Comparison of ENCODE assay signal across 1 cellular context in genomic region chr12:57846285-57846576, GRCh38.
TF ChIP-seq lines count a peak whose summit lies in the region.

No MANE protein-coding gene starts in this region.

TF ChIP-seq in GM12878, 131 proteins besides CTCF, POLR2A, EP300 and RAD21 (continued from another document):
- TF ChIP-seq ATF2 (IDR thresholded peaks at IDR 0.05; ENCODE audit: low read length), result no peak
- 0 out of 2 replicates have a peak, but pooled peaks have one; percentile 0 for TF ChIP-seq CHD2 (IDR thresholded peaks at IDR 0.05; ENCODE audit: borderline replicate concordance, low read depth, low read length)
- no peak for TF ChIP-seq TCF7 (IDR thresholded peaks at IDR 0.05; ENCODE audit: borderline replicate concordance)
- peak; percentile 43 for TF ChIP-seq IKZF1 (conservative IDR thresholded peaks at IDR 0.05)
- no peak for TF ChIP-seq EGR1 (IDR thresholded peaks at IDR 0.05; ENCODE audit: borderline replicate concordance in 1 of 2, low read depth in 2 of 2, low read length in 2 of 2)
- TF ChIP-seq STAT1 (conservative IDR thresholded peaks at IDR 0.05), result no peak
- no peak for TF ChIP-seq POLR2AphosphoS5 (IDR thresholded peaks at IDR 0.05; ENCODE audit: low read length)
- TF ChIP-seq DPF2 (IDR thresholded peaks at IDR 0.05), result 0 out of 2 replicates have a peak, but pooled peaks have one; percentile 23
- TF ChIP-seq BMI1 (IDR thresholded peaks at IDR 0.05; ENCODE audit: borderline replicate concordance), result no peak
- 0 out of 2 replicates have a peak, but pooled peaks have one; percentile 33 for TF ChIP-seq GATAD2B (conservative IDR thresholded peaks at IDR 0.05; ENCODE audit: low read depth)
- no peak for TF ChIP-seq SREBF1 (IDR thresholded peaks at IDR 0.05; ENCODE audit: low read length)
- TF ChIP-seq CBX5 (IDR thresholded peaks at IDR 0.05; ENCODE audit: low read depth), result no peak
- no peak for TF ChIP-seq USF1 (IDR thresholded peaks at IDR 0.05; ENCODE audit: borderline replicate concordance, extremely low read length, insufficient read depth, low read depth, low read length)
- TF ChIP-seq SP1 (IDR thresholded peaks at IDR 0.05; ENCODE audit: low read depth, low read length), result no peak
- no peak for TF ChIP-seq CBFB (IDR thresholded peaks at IDR 0.05; ENCODE audit: low read depth)
- TF ChIP-seq PRDM15 (CRISPR knock-in tag; IDR thresholded peaks at IDR 0.05), result no peak
- TF ChIP-seq RCOR1 (conservative IDR thresholded peaks at IDR 0.05; ENCODE audit: low read depth, low read length), result no peak
- no peak for TF ChIP-seq IRF4 (IDR thresholded peaks at IDR 0.05; ENCODE audit: low read depth, low read length)
- no peak for TF ChIP-seq MXI1 (IDR thresholded peaks at IDR 0.05; ENCODE audit: low read depth, low read length)
- no peak for TF ChIP-seq NR2C2 (IDR thresholded peaks at IDR 0.05; ENCODE audit: borderline replicate concordance, control insufficient read depth, insufficient read length, low read depth)
- no peak for TF ChIP-seq SPI1 (IDR thresholded peaks at IDR 0.05; ENCODE audit: borderline replicate concordance, insufficient read depth, low read depth, low read length)
- no peak for TF ChIP-seq CHD1 (IDR thresholded peaks at IDR 0.05; ENCODE audit: low read depth, low read length)
- TF ChIP-seq CREM (IDR thresholded peaks at IDR 0.05; ENCODE audit: low read depth), result 0 out of 2 replicates have a peak, but pooled peaks have one; percentile 0
- TF ChIP-seq JUND (IDR thresholded peaks at IDR 0.05; ENCODE audit: low read depth, low read length), result no peak
- TF ChIP-seq IRF3 (IDR thresholded peaks at IDR 0.05), result no peak
- TF ChIP-seq LARP7 (IDR thresholded peaks at IDR 0.05), result 0 out of 2 replicates have a peak, but pooled peaks have one; percentile 66
- TF ChIP-seq E2F8 (IDR thresholded peaks at IDR 0.05; ENCODE audit: low read depth, partially characterized antibody), result no peak
- no peak for TF ChIP-seq SIX5 (IDR thresholded peaks at IDR 0.05; ENCODE audit: low read depth, low read length, severe bottlenecking)
- TF ChIP-seq EZH2 (IDR thresholded peaks at IDR 0.05; ENCODE audit: borderline replicate concordance, control insufficient read depth, low read depth, low read length), result no peak
- no peak for TF ChIP-seq ESRRA (IDR thresholded peaks at IDR 0.05; ENCODE audit: low read length)
- no peak for TF ChIP-seq TCF3 (IDR thresholded peaks at IDR 0.05; ENCODE audit: borderline replicate concordance, insufficient read depth, low read depth, low read length)
